Comparison of ENCODE assay signal across 25 cellular contexts in genomic region chr11:77749232-77749631, GRCh38.
DNase-seq lines count a peak whose midpoint lies in the region; ATAC-seq and TF ChIP-seq lines count a peak whose summit lies in the region.
"Had no signal": no experiment of that assay in that cellular context is flagged by ENCODE, and none has a peak within 500 bp of the region (broad histone marks: within the 10 kb centered on the region; RNA-seq: fewer than 3 reads in every experiment).

No MANE protein-coding gene starts in this region.

- intact Hi-C loops in Right ventricle myocardium superior (cut with DNase I) (no loop called here), left ventricle myocardium superior (cut with micrococcal nuclease) (no loop called here), heart right ventricle (cut with DNase I) (no loop called here)

- H3K4me3 ChIP-seq in right atrium auricular region (no peak overlapping the region), heart right ventricle (no peak overlapping the region)
- H3K4me3 ChIP-seq: BLaER1, GM12878 had no signal

- peaks cover 5% of the 10 kb centered on the region; the same call in 1 of the 2 replicates for H3K36me3 Mint-ChIP-seq in WTC11

- H3K27me3 ChIP-seq in right atrium auricular region (no peaks in the 10 kb centered on the region), heart right ventricle (no peaks in the 10 kb centered on the region)
- H3K27me3 ChIP-seq: BE2C, BLaER1 had no signal

- H3K36me3 ChIP-seq in right atrium auricular region (no peaks in the 10 kb centered on the region), heart right ventricle (peaks cover 0 to 9% (median 0%) of the 10 kb centered on the region in 9 donors)

- no peak for DNase-seq in Right ventricle myocardium superior
- DNase-seq in right atrium auricular region (ENCODE audit: low spot score) = no peak
- DNase-seq in left ventricle myocardium superior = no peak
- no peak for DNase-seq in heart right ventricle
- DNase-seq in WTC11 (ENCODE audit: low spot score) = no peak
- DNase-seq in activated effector memory CD4-positive, alpha-beta T cell treated with Interleukin-2 at 50 U/mL for 16 hours = no peak
- DNase-seq: 8988T; ACHN; BE2C; C1 segment of cervical spinal cord; CD4-positive, alpha-beta memory T cell; CD4-positive, CD25-positive, alpha-beta regulatory T cell; CD8-positive, alpha-beta memory T cell; COR-L47; DMS 273 treated with DMSO at 0.1 percent for 48 hours; DMS153; DMS53; DMS79; DND-41; EL; GDM1 had no signal

- peak overlapping the region; percentile 88 for H3K27ac Mint-ChIP-seq in WTC11
- H3K27ac Mint-ChIP-seq: CD4-positive, CD25-positive, alpha-beta regulatory T cell had no signal

- H3K4me3 Mint-ChIP-seq in WTC11 = no peak overlapping the region
- H3K4me3 Mint-ChIP-seq: CD14-positive monocyte; CD4-positive, alpha-beta memory T cell; CD4-positive, CD25-positive, alpha-beta regulatory T cell; CD8-positive, alpha-beta memory T cell had no signal

- H3K4me1 ChIP-seq in right atrium auricular region (peaks cover 0 to 23% of the 10 kb centered on the region in 2 donors), heart right ventricle (peaks cover 0 to 53% (median 26%) of the 10 kb centered on the region in 9 donors)
- H3K4me1 ChIP-seq: BE2C, BLaER1 had no signal

- H3K27me3 Mint-ChIP-seq in WTC11 (ENCODE audit: low read depth) = no peaks in the 10 kb centered on the region
- H3K27me3 Mint-ChIP-seq: CD4-positive, alpha-beta memory T cell; CD4-positive, CD25-positive, alpha-beta regulatory T cell; CD8-positive, alpha-beta memory T cell had no signal

- peaks cover 69% of the 10 kb centered on the region for H3K4me1 Mint-ChIP-seq in WTC11
- H3K4me1 Mint-ChIP-seq: CD14-positive monocyte had no signal

- no peaks in the 10 kb centered on the region for H3K9me3 Mint-ChIP-seq in WTC11
- H3K9me3 Mint-ChIP-seq: CD4-positive, alpha-beta memory T cell; CD4-positive, CD25-positive, alpha-beta regulatory T cell; CD8-positive, alpha-beta memory T cell had no signal

- H3K9me3 ChIP-seq in right atrium auricular region (no peaks in the 10 kb centered on the region), heart right ventricle (no peaks in the 10 kb centered on the region)
- H3K9me3 ChIP-seq: BE2C, BLaER1 had no signal

- 57 to 66% methylated on average over 5 of the region's 5 CpGs for WGBS in heart right ventricle, 2 donors

- H3K27ac ChIP-seq in right atrium auricular region (no peak overlapping the region), heart right ventricle (no peak overlapping the region)
- H3K27ac ChIP-seq: BLaER1 had no signal

- TF ChIP-seq CTCF in right atrium auricular region (IDR thresholded peaks at IDR 0.05) = no peak
- no peak for TF ChIP-seq CTCF in heart right ventricle (IDR thresholded peaks at IDR 0.05)
- no peak for TF ChIP-seq CTCF in WTC11 (IDR thresholded peaks at IDR 0.05)

- ATAC-seq in Right ventricle myocardium superior (ENCODE audit: poor library complexity) (peak; percentile 28), left ventricle myocardium superior (peak; percentile 43), heart right ventricle (no peak), WTC11 (no peak), GM19395 (IDR thresholded peaks at IDR 0.05; ENCODE audit: unreplicated experiment) (no peak)
- ATAC-seq: GM12878 had no signal

- CTCF ChIA-PET in WTC11 (lab: Charles Lee) = no interaction called here

- POLR2A ChIA-PET in WTC11 (lab: Charles Lee) = no interaction called here

TF ChIP-seq in WTC11, 78 proteins besides CTCF, POLR2A, EP300 and RAD21:
- TF ChIP-seq RELA (CRISPR knock-in tag; IDR thresholded peaks at IDR 0.05; ENCODE audit: borderline replicate concordance) = no peak
- TF ChIP-seq TP53 (CRISPR knock-in tag; IDR thresholded peaks at IDR 0.05) = no peak
- TF ChIP-seq ATF3 (CRISPR knock-in tag; conservative IDR thresholded peaks at IDR 0.05) = no peak
- no peak for TF ChIP-seq EMX1 (CRISPR knock-in tag; IDR thresholded peaks at IDR 0.05)
- no peak for TF ChIP-seq ZBTB21 (CRISPR knock-in tag; IDR thresholded peaks at IDR 0.05; ENCODE audit: borderline replicate concordance)
- no peak for TF ChIP-seq TEAD4 (CRISPR knock-in tag; IDR thresholded peaks at IDR 0.05)
- no peak for TF ChIP-seq PRDM15 (CRISPR knock-in tag; IDR thresholded peaks at IDR 0.05)
- no peak for TF ChIP-seq JUN (CRISPR knock-in tag; IDR thresholded peaks at IDR 0.05)
- no peak for TF ChIP-seq ZNF219 (CRISPR knock-in tag; IDR thresholded peaks at IDR 0.05; ENCODE audit: borderline replicate concordance)
- TF ChIP-seq TEAD1 (CRISPR knock-in tag; IDR thresholded peaks at IDR 0.05) = no peak
- TF ChIP-seq OVOL2 (CRISPR knock-in tag; IDR thresholded peaks at IDR 0.05; ENCODE audit: borderline replicate concordance) = no peak

Comparison
In these comparisons a context has a peak if more than half of its experiments do, and no peak if none do; other contexts are left out.
1. ATAC-seq: peak in Right ventricle myocardium superior (single experiment) and left ventricle myocardium superior (single experiment); none in heart right ventricle (0 of 8), WTC11 (single experiment) and GM19395 (single experiment).